Comparison of ENCODE assay signal across 19 cellular contexts in the genomic region with DNA sequence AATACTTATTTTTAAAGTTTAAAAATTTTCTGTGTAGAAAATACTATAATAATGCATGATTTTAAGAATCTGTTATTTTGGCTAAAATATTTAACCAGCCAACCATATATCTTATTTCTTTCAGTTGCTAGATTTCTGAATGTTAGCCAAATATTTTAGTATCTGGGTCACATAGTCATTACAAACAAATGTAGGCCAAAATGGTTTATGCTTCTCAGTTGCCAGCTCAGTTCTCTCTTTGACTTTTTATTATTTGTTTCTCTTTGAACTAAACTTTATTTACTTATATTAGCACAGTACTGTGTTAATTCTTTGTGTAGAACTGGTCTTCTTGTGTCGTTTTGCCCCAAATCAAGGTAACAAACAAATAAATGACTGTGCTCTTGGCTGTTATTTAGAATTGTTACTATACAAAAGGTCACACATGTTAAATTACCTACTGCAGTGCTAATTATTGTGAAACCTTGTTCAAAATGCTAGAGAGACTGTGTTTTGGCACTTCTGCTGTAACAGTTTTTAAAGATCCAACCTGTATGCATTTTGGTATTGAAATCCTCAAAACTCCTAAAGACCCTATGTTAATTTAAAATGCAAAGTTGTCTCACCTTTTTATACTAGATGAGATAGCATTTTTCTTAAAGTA. TPM values are rescaled to one million over a fixed set of nuclear protein-coding genes. Genes with fewer than 3 reads are reported as not detected.
DNase-seq lines count a peak whose midpoint lies in the region; ATAC-seq and TF ChIP-seq lines count a peak whose summit lies in the region.
"Had no signal": no experiment of that assay in that cellular context is flagged by ENCODE, and none has a peak within 500 bp of the region (broad histone marks: within the 10 kb centered on the region; RNA-seq: fewer than 3 reads in every experiment).

No MANE protein-coding gene starts in this region.

- 91% methylated on average over 1 of the region's 1 CpG for WGBS in SK-N-SH (ENCODE audit: low lambda C conversion rate)
- WGBS in sigmoid colon, 2 donors = 18 to 56% methylated on average over 1 of the region's 1 CpG

- no peak overlapping the region for H3K4me2 ChIP-seq in SK-N-SH

- H3K27ac ChIP-seq in SK-N-SH (ENCODE audit: low read depth in 2 of 2, low read length in 1 of 2) (no peak overlapping the region; a peak in 2 of 4 replicates), sigmoid colon (peak overlapping the region in 3 of 4 donors; percentile 17 to 62 (median 41))
- H3K27ac ChIP-seq: lower lobe of right lung had no signal

- TF ChIP-seq RAD21 in SK-N-SH (IDR thresholded peaks at IDR 0.05; ENCODE audit: low read length) = no peak

- TF ChIP-seq EP300 in SK-N-SH (IDR thresholded peaks at IDR 0.05; ENCODE audit: borderline replicate concordance in 1 of 2, low read depth in 1 of 2, low read length in 1 of 2) = no peak
- TF ChIP-seq EP300 in sigmoid colon (IDR thresholded peaks at IDR 0.05) = no peak

- H3K9me2 ChIP-seq in SK-N-SH = no peaks in the 10 kb centered on the region

- CTCF ChIA-PET in SK-N-SH (lab: Yijun Ruan, JAX) = no interaction called here

- peaks cover 5% of the 10 kb centered on the region for H3F3A ChIP-seq in SK-N-SH (replicated peaks; ENCODE audit: insufficient read depth)

- H3K27me3 ChIP-seq in SK-N-SH (ENCODE audit: insufficient read depth) (no peaks in the 10 kb centered on the region), sigmoid colon (no peaks in the 10 kb centered on the region)
- H3K27me3 ChIP-seq: upper lobe of left lung had no signal

- no peak overlapping the region for H3K4me3 ChIP-seq in SK-N-SH (ENCODE audit: low read depth in 2 of 2, low read length in 1 of 2)
- no peak overlapping the region for H3K4me3 ChIP-seq in fibroblast of mammary gland (ENCODE audit: control insufficient read depth, low read depth, low read length)
- H3K4me3 ChIP-seq in sigmoid colon = no peak overlapping the region
- H3K4me3 ChIP-seq: lower lobe of right lung, upper lobe of left lung had no signal

- TF ChIP-seq CTCF in SK-N-SH (IDR thresholded peaks at IDR 0.05) = no peak
- TF ChIP-seq CTCF in fibroblast of mammary gland (conservative IDR thresholded peaks at IDR 0.05; ENCODE audit: control insufficient read depth, insufficient read depth, low read depth, low read length) = no peak
- TF ChIP-seq CTCF in sigmoid colon (IDR thresholded peaks at IDR 0.05) = no peak

- intact Hi-C loops in sigmoid colon (cut with DNase I) = no loop called here

- ATAC-seq in GM18907 (IDR thresholded peaks at IDR 0.05; ENCODE audit: unreplicated experiment) = no peak
- ATAC-seq in HG03354 (IDR thresholded peaks at IDR 0.05; ENCODE audit: poor library complexity, severe bottlenecking, unreplicated experiment) = no peak
- ATAC-seq: effector memory CD8-positive, alpha-beta T cell; lower lobe of right lung; Right ventricle myocardium inferior; stimulated activated naive B cell treated with anti-CD40 and anti-IgM and Interleukin-4, amounts not matched to agents 10 μg/mL and 1 μg/mL and 100 μg/mL, for 72 hours had no signal

- POLR2A ChIA-PET in SK-N-SH (lab: Yijun Ruan, JAX) = no interaction called here

- peaks cover 80% of the 10 kb centered on the region for H3K79me2 ChIP-seq in SK-N-SH (ENCODE audit: insufficient read depth)

- peaks cover 0 to 7% of the 10 kb centered on the region in 2 experiments for H3K36me3 ChIP-seq in SK-N-SH (replicated peaks in 1 of 2; ENCODE audit: control insufficient read depth in 1 of 2, insufficient read depth in 2 of 2, low read length in 1 of 2)
- peaks cover 0 to 11% (median 8%) of the 10 kb centered on the region in 4 donors for H3K36me3 ChIP-seq in sigmoid colon
- H3K36me3 ChIP-seq: lower lobe of right lung had no signal

- H4K20me1 ChIP-seq in SK-N-SH (ENCODE audit: insufficient read depth) = 0 out of 2 replicates have a peak, but pooled peaks cover 5% of the 10 kb centered on the region

- TF ChIP-seq POLR2A in sigmoid colon (IDR thresholded peaks at IDR 0.05) = no peak

- DNase-seq in AG20443 (ENCODE audit: low spot score) (peak; percentile 43), SK-N-SH (no peak), fibroblast of mammary gland (ENCODE audit: low read depth) (peak; percentile 44), sigmoid colon (no peak), SKM-1 treated with dmso at 0.1 percent for 144 hours (lab: John Stamatoyannopoulos, UW; ENCODE audit: unreplicated experiment) (no peak), activated gamma-delta T cell (lab: John Stamatoyannopoulos, UW) (no peak)
- DNase-seq: activated CD8-positive, alpha-beta memory T cell treated with anti-CD3 and anti-CD28 coated beads, Interleukin-2, amount 50 U/mL, for 48 hours; activated naive CD4-positive, alpha-beta T cell treated with Interleukin-2 at 50 U/mL for 16 hours; effector memory CD8-positive, alpha-beta T cell; lower lobe of right lung; NCI-H1417; NCI-H345; nephron progenitor cell; stimulated activated naive B cell treated with anti-CD40 and anti-IgM and Interleukin-4, amounts not matched to agents 10 μg/mL and 1 μg/mL and 100 μg/mL, for 72 hours; T-helper 2 cell; upper lobe of left lung had no signal

- no peaks in the 10 kb centered on the region for H3K9me3 ChIP-seq in SK-N-SH
- H3K9me3 ChIP-seq in sigmoid colon = no peaks in the 10 kb centered on the region
- H3K9me3 ChIP-seq: lower lobe of right lung had no signal

- no peak overlapping the region for H3K9ac ChIP-seq in SK-N-SH

- no peak overlapping the region for H2AFZ ChIP-seq in SK-N-SH (ENCODE audit: low read depth)

- H3K4me1 ChIP-seq in SK-N-SH (ENCODE audit: control insufficient read depth in 1 of 2, insufficient read depth in 2 of 2, low read depth in 1 of 2, low read length in 1 of 2) = peaks cover 3 to 7% of the 10 kb centered on the region in 2 experiments; a peak in 3 of 4 replicates
- H3K4me1 ChIP-seq in sigmoid colon = peaks cover 0 to 56% (median 39%) of the 10 kb centered on the region in 4 donors

TF ChIP-seq in SK-N-SH, 30 proteins besides CTCF, POLR2A, EP300 and RAD21:
- TF ChIP-seq, protein P1, sequence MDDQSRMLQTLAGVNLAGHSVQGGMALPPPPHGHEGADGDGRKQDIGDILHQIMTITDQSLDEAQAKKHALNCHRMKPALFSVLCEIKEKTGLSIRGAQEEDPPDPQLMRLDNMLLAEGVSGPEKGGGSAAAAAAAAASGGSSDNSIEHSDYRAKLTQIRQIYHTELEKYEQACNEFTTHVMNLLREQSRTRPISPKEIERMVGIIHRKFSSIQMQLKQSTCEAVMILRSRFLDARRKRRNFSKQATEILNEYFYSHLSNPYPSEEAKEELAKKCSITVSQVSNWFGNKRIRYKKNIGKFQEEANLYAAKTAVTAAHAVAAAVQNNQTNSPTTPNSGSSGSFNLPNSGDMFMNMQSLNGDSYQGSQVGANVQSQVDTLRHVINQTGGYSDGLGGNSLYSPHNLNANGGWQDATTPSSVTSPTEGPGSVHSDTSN (IDR thresholded peaks at IDR 0.05) = 0 out of 2 replicates have a peak, but pooled peaks have one; percentile 7
- no peak for TF ChIP-seq REST (IDR thresholded peaks at IDR 0.05; ENCODE audit: low read depth, low read length)
- no peak for TF ChIP-seq ZBTB33 (IDR thresholded peaks at IDR 0.05; ENCODE audit: borderline replicate concordance, low read depth)
- no peak for TF ChIP-seq FOXJ3 (CRISPR knock-in tag; IDR thresholded peaks at IDR 0.05)

RNA-seq across cellular contexts. Expression of gene ZEB1, which starts 39.8 kb away (rescaled TPM):
- polyA plus RNA-seq in SK-N-SH (2012; rRNA removed) (5.4 and 6.6 TPM in 2 replicates), sigmoid colon (10 to 100 TPM in 2 of 3 donors, 1 to 10 TPM in 1; 5.5 to 16.2 (median 12.2) TPM)
- polyA plus RNA-seq in SK-N-SH (2012; cell fraction: cytosol; rRNA removed) = 8.1 and 9.7 TPM in 2 replicates
- 5.9 and 11.2 TPM in 2 replicates for polyA plus RNA-seq in SK-N-SH (2012; cell fraction: nucleus; rRNA removed)
- 100 to 1,000 TPM; 215 to 255 (median 251) TPM for total RNA-seq in sigmoid colon

Comparison
In these comparisons a context has a peak if more than half of its experiments do, and no peak if none do; other contexts are left out.
1. DNase-seq: peak in AG20443 (single experiment) and fibroblast of mammary gland (single experiment); none in SK-N-SH (single experiment), sigmoid colon (single experiment), SKM-1 treated with dmso at 0.1 percent for 144 hours (single experiment) and activated gamma-delta T cell (single experiment).
2. H3K27ac ChIP-seq: peak in sigmoid colon (3 of 4); none in SK-N-SH (0 of 2).